8 cellular contexts compared by ENCODE assay signal in the genomic region with DNA sequence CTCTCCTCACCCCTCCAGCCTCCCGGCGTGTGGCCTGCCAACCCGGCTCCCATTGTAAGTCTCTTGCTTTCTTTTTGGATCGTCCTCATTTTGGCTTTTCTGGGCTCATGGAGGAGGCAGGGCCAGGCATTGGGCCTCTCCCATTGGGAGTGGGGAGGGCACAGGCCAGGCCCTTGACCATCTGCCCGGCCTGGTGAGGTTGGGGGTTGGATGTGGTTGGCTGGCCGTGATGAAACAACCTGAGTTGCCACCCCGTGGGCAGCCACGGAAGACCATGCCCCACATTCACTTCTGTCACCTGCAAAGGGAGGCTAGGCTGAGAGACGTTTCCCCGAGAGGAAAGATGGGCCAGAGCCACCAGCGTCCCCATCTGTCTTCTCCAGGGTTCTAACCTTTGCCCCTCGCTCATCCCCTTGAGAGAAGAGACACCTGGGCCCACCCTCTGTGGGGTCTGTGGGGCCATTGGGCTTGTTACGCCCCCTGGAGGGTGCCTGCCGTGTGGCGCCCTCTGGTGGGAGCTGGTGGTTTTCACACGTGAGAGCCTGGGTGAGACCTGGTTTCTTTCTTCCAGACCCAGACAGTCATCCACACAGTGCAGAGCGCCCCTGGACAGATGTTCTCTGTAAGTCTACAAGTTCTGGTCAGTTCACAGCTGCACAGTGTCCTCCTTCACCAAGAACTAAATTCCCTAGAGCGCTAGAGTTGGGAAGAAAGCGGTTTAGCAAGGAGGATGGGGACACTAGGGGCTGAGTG. TPM values are rescaled to one million over a fixed set of nuclear protein-coding genes. Genes with fewer than 3 reads are reported as not detected.
DNase-seq lines count a peak whose midpoint lies in the region; ATAC-seq, FAIRE-seq and TF ChIP-seq lines count a peak whose summit lies in the region.
"Not testable (repeated sequence)": the region's sequence is repeated elsewhere in the genome, so short reads cannot be mapped to it uniquely, and the experiment has no call there.

No MANE protein-coding gene starts in this region.

- not testable (repeated sequence) for H3K27me3 ChIP-seq in A673 (replicated peaks; ENCODE audit: insufficient read depth, low read depth, low read length, poor library complexity); GM23338 (ENCODE audit: insufficient read depth); OCI-LY3 (ENCODE audit: low read depth, low read length)
- peaks cover 0 to 23% of the 10 kb centered on the region in 2 experiments; a peak in 2 of 5 replicates for H3K27me3 ChIP-seq in K562 (ENCODE audit: control insufficient read depth in 2 of 2, insufficient read depth in 2 of 2, low read length in 2 of 2)

- not testable (repeated sequence) for H2AFZ ChIP-seq in GM23338; OCI-LY3 (ENCODE audit: low read depth, low read length); K562 (ENCODE audit: low read depth, low read length)

- H3K36me3 ChIP-seq in A673 (ENCODE audit: insufficient read depth, low read length, poor library complexity, severe bottlenecking); GM23338 (ENCODE audit: insufficient read depth); OCI-LY3 (replicated peaks; ENCODE audit: low read depth, low read length); K562 (ENCODE audit: control insufficient read depth, insufficient read depth, low read length): not testable (repeated sequence)

- ATAC-seq in GM23338 (peak; percentile 80), K562 (peak; percentile 93)
- peak; percentile 86 for ATAC-seq in activated CD4-positive, alpha-beta T cell treated with anti-CD3 and anti-CD28 coated beads for 36 hours
- peak; percentile 60 for ATAC-seq in stimulated activated naive CD8-positive, alpha-beta T cell treated with anti-CD3 and anti-CD28 coated beads, Interleukin-15, amount 100 ng/mL, for 72 hours

- CTCF ChIA-PET in A673 (lab: Charles Lee), result not testable (repeated sequence)
- CTCF ChIA-PET in activated CD4-positive, alpha-beta T cell treated with anti-CD3 and anti-CD28 coated beads for 36 hours (lab: Charles Lee), result interaction anchor here (0.6 to 1.2 kb wide), 2 partner anchors 28 to 98 kb away, joined by 3 read pairs; no protein-coding TSS in a partner anchor
- CTCF ChIA-PET in K562 (lab: Yijun Ruan, JAX; ENCODE audit: low intra/inter-chr PET ratio), result interaction anchor here (0.6 to 0.8 kb wide), 2 partner anchors 98 to 107 kb away, joined by 3 read pairs; no protein-coding TSS in a partner anchor

- H3K4me1 ChIP-seq in A673 (ENCODE audit: insufficient read depth, low read length, poor library complexity, severe bottlenecking); GM23338 (ENCODE audit: insufficient read depth); OCI-LY3 (ENCODE audit: low read length); K562 (replicated peaks in 1 of 2; ENCODE audit: control insufficient read depth in 2 of 2, insufficient read depth in 2 of 2, low read length in 2 of 2): not testable (repeated sequence)

- not testable (repeated sequence) for H4K20me1 ChIP-seq in GM23338 (replicated peaks; ENCODE audit: insufficient read depth); OCI-LY3 (ENCODE audit: insufficient read depth, low read length); K562 (replicated peaks; ENCODE audit: control insufficient read depth, insufficient read depth, low read length)

- H3K9me3 Mint-ChIP-seq in GM23338; activated CD4-positive, alpha-beta T cell treated with anti-CD3 and anti-CD28 coated beads for 36 hours (ENCODE audit: low read depth); stimulated activated naive CD8-positive, alpha-beta T cell treated with anti-CD3 and anti-CD28 coated beads, Interleukin-15, amount 100 ng/mL, for 72 hours: not testable (repeated sequence)

- not testable (repeated sequence) for H3F3A ChIP-seq in GM23338 (replicated peaks; ENCODE audit: low read depth)

- DNase-seq in A673 (ENCODE audit: low spot score); GM23338 (ENCODE audit: low spot score); activated CD4-positive, alpha-beta T cell treated with anti-CD3 and anti-CD28 coated beads for 36 hours; K562 (ENCODE audit: extremely low read depth in 1 of 4, low spot score in 3 of 4); stimulated activated naive CD8-positive, alpha-beta T cell treated with anti-CD3 and anti-CD28 coated beads, Interleukin-15, amount 100 ng/mL, for 72 hours: not testable (repeated sequence)
- DNase-seq in cardiac septum (ENCODE audit: low spot score), result peak; percentile 31
- DNase-seq in mesenteric fat pad (ENCODE audit: low spot score), result peak; percentile 67

- TF ChIP-seq POLR2A in K562 (conservative IDR thresholded peaks at IDR 0.05), result not testable (repeated sequence)

- not testable (repeated sequence) for TF ChIP-seq RAD21 in K562 (CRISPR knock-in tag; conservative IDR thresholded peaks at IDR 0.05 in 1 of 2, IDR thresholded peaks at IDR 0.05 in 1 of 2)

- not testable (repeated sequence) for H3K27ac ChIP-seq in A673 (ENCODE audit: low read depth, low read length, poor library complexity, severe bottlenecking); GM23338 (ENCODE audit: low read depth); OCI-LY3 (ENCODE audit: low read length); K562 (ENCODE audit: extremely low read depth, low read depth, low read length)

- not testable (repeated sequence) for H3K9me3 ChIP-seq in A673 (ENCODE audit: low read depth, low read length, poor library complexity, severe bottlenecking); OCI-LY3 (ENCODE audit: insufficient read depth, low read length); K562 (replicated peaks; ENCODE audit: control insufficient read depth, insufficient read depth, low read depth, low read length)

- POLR2A ChIA-PET in A673 (lab: Charles Lee; ENCODE audit: low non-redundant PET); activated CD4-positive, alpha-beta T cell treated with anti-CD3 and anti-CD28 coated beads for 36 hours (lab: Charles Lee); K562 (lab: Yijun Ruan, JAX): not testable (repeated sequence)

- intact Hi-C loops in A673 (cut with micrococcal nuclease; ENCODE audit: unreplicated experiment), result loop anchor here (10.0 kb wide), 1 partner anchor 518 kb away; no protein-coding TSS in a partner anchor
- intact Hi-C loops in activated CD4-positive, alpha-beta T cell treated with anti-CD3 and anti-CD28 coated beads for 36 hours (cut with DNase I, micrococcal nuclease); K562 (cut with micrococcal nuclease); cardiac septum (cut with DNase I): not testable (repeated sequence)

- not testable (repeated sequence) for H3K79me2 ChIP-seq in GM23338 (replicated peaks; ENCODE audit: insufficient read depth); OCI-LY3 (ENCODE audit: low read length); K562 (ENCODE audit: control insufficient read depth, insufficient read depth, low read length)

- H3K9me2 ChIP-seq in GM23338 (ENCODE audit: insufficient read depth), result not testable (repeated sequence)

- TF ChIP-seq EP300 in K562 (IDR thresholded peaks at IDR 0.05; ENCODE audit: low read length), result not testable (repeated sequence)

- not testable (repeated sequence) for H3K4me1 Mint-ChIP-seq in GM23338; activated CD4-positive, alpha-beta T cell treated with anti-CD3 and anti-CD28 coated beads for 36 hours; stimulated activated naive CD8-positive, alpha-beta T cell treated with anti-CD3 and anti-CD28 coated beads, Interleukin-15, amount 100 ng/mL, for 72 hours

- H3K9me1 ChIP-seq in K562 (ENCODE audit: control insufficient read depth, insufficient read depth, low read length), result not testable (repeated sequence)

- not testable (repeated sequence) for H3K36me3 Mint-ChIP-seq in GM23338 (ENCODE audit: low read depth); activated CD4-positive, alpha-beta T cell treated with anti-CD3 and anti-CD28 coated beads for 36 hours (ENCODE audit: low read depth)

- in situ Hi-C loops in K562 (cut with MboI), result not testable (repeated sequence)

- H3K27me3 Mint-ChIP-seq in GM23338 (ENCODE audit: insufficient read depth, low read depth, poor library complexity), result peaks cover 12% of the 10 kb centered on the region
- not testable (repeated sequence) for H3K27me3 Mint-ChIP-seq in activated CD4-positive, alpha-beta T cell treated with anti-CD3 and anti-CD28 coated beads for 36 hours; stimulated activated naive CD8-positive, alpha-beta T cell treated with anti-CD3 and anti-CD28 coated beads, Interleukin-15, amount 100 ng/mL, for 72 hours

- FAIRE-seq in K562 (lab: Jason Lieb, UNC), result peak; percentile 92

- H3K9ac ChIP-seq in OCI-LY3 (ENCODE audit: low read length); K562 (ENCODE audit: insufficient read depth in 1 of 2, low read depth in 2 of 2, low read length in 2 of 2): not testable (repeated sequence)

- TF ChIP-seq CTCF in A673 (conservative IDR thresholded peaks at IDR 0.05; ENCODE audit: low read depth, low read length), result peak; percentile 38; the same call in 1 of the 2 replicates
- peak in 1 of 2 experiments; percentile 28; a peak in 2 of 4 replicates for TF ChIP-seq CTCF in GM23338 (conservative IDR thresholded peaks at IDR 0.05; ENCODE audit: low read depth in 2 of 2)
- TF ChIP-seq CTCF in OCI-LY3 (IDR thresholded peaks at IDR 0.05; ENCODE audit: low read depth, low read length), result 0 out of 2 replicates have a peak, but pooled peaks have one; percentile 7
- TF ChIP-seq CTCF in K562 (IDR thresholded peaks at IDR 0.05 in 2 of 3, conservative IDR thresholded peaks at IDR 0.05 in 1 of 3; ENCODE audit: insufficient read depth in 2 of 3, low read depth in 1 of 3, low read length in 3 of 3), result peak in 1 of 3 experiments; percentile 37; a peak in 1 of 6 replicates

- H3K27ac Mint-ChIP-seq in GM23338; activated CD4-positive, alpha-beta T cell treated with anti-CD3 and anti-CD28 coated beads for 36 hours; stimulated activated naive CD8-positive, alpha-beta T cell treated with anti-CD3 and anti-CD28 coated beads, Interleukin-15, amount 100 ng/mL, for 72 hours: not testable (repeated sequence)

- not testable (repeated sequence) for H3K4me2 ChIP-seq in GM23338; OCI-LY3 (ENCODE audit: low read length); K562 (ENCODE audit: insufficient read depth, low read length)

- WGBS in K562 (ENCODE audit: insufficient coverage, low coverage, missing lambda C conversion rate), result 4% methylated on average over 6 of the region's 19 CpGs

- H3K4me3 ChIP-seq in A673 (ENCODE audit: low read depth, low read length, poor library complexity, severe bottlenecking); GM23338; OCI-LY3 (ENCODE audit: low read length); K562: not testable (repeated sequence)

- not testable (repeated sequence) for BruUV-seq in A673 (replicated peaks; lab: Mats Ljungman, UMichigan); K562 (replicated peaks; lab: Mats Ljungman, UMichigan)

- not testable (repeated sequence) for H3K4me3 Mint-ChIP-seq in GM23338; activated CD4-positive, alpha-beta T cell treated with anti-CD3 and anti-CD28 coated beads for 36 hours; stimulated activated naive CD8-positive, alpha-beta T cell treated with anti-CD3 and anti-CD28 coated beads, Interleukin-15, amount 100 ng/mL, for 72 hours

RNA-seq across cellular contexts. Expression of gene NOS2, which starts 47.3 kb away (rescaled TPM):
- total RNA-seq in A673 (2021), result 0.37 and 0.67 TPM in 2 replicates
- total RNA-seq in GM23338 (2014; rRNA removed; shearing (Covaris generic)), result 1.8 and 2.7 TPM in 2 replicates
- 0.44 and 0.57 TPM in 2 replicates for polyA plus RNA-seq in GM23338 (2016; fragmentation: Nextera tagmentation; extraction: Ambion mirVana)
- under 1 TPM; 0.07 to 0.09 TPM for total RNA-seq in activated CD4-positive, alpha-beta T cell treated with anti-CD3 and anti-CD28 coated beads for 36 hours
- total RNA-seq in K562 (2011; cell fraction: chromatin; rRNA removed; ENCODE audit: low replicate concordance), result not detected in 2 replicates
- not detected in 2 replicates for total RNA-seq in K562 (2011; cell fraction: nucleolus; rRNA removed)
- not detected in 2 replicates for total RNA-seq in K562 (2011; cell fraction: nucleoplasm; rRNA removed)
- not detected in 2 replicates for total RNA-seq in K562 (2014; rRNA removed)
- total RNA-seq in K562 (2014; rRNA removed; fragmentation: Illumina TruSeq; extraction: Trizol), result not detected in 2 replicates
- total RNA-seq in K562 (2015; rRNA removed; fragmentation: Illumina TruSeq; extraction: Trizol), result not detected in 2 replicates
- total RNA-seq in K562 (2021), result not detected in 2 replicates
- polyA plus RNA-seq in K562 (2011; rRNA removed), result not detected in 2 replicates
- 0.01 TPM in 1 of 2 replicates, not detected in the other for polyA plus RNA-seq in K562 (2011; cell fraction: cytosol; rRNA removed)
- polyA plus RNA-seq in K562 (2011; cell fraction: nucleus; rRNA removed), result not detected in 2 replicates
- not detected in 2 replicates for polyA plus RNA-seq in K562 (2012)
- polyA plus RNA-seq in K562 (2014; fragmentation: Illumina TruSeq; extraction: Trizol), result not detected in 2 replicates
- not detected for polyA plus RNA-seq in K562 (2014; fragmentation: Nextera tagmentation; extraction: Ambion mirVana)
- not detected in 2 replicates for polyA plus RNA-seq in K562 (2014; rRNA removed)
- polyA minus RNA-seq in K562 (2011; rRNA and poly(A)+ RNA removed), result not detected in 2 replicates
- not detected in 2 replicates for polyA minus RNA-seq in K562 (2011; cell fraction: cytosol; rRNA and poly(A)+ RNA removed)
- not detected in 2 replicates for polyA minus RNA-seq in K562 (2011; cell fraction: nucleus; rRNA and poly(A)+ RNA removed)
- 0.16 TPM for total RNA-seq in cardiac septum
- 0.13 TPM for total RNA-seq in mesenteric fat pad
